In the genomic region with DNA sequence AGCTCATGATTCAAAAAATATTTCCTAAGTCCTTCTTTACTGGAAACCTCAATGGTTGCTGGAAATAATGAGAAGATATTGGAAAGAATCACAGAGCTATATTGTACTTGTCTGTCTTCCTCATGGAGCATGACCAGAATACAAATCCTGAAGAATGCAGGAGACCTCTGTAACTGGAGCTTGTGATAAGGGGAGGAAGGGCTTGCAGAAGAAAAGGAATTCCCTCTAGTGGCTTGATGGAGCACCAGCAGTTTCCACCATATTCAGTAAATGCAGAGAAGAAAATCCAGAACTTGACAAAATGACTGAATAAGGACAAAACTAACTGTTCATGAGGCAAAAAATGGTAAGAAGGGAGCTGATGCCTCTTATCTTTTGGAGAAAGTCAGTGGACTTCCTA, we compare ENCODE assay signal across 8 cellular contexts.
DNase-seq lines count a peak whose midpoint lies in the region; ATAC-seq and TF ChIP-seq lines count a peak whose summit lies in the region.

No MANE protein-coding gene starts in this region.

- no peaks in the 10 kb centered on the region for H3K36me3 ChIP-seq in OCI-LY1 (ENCODE audit: insufficient read depth, low read length)

- no peaks in the 10 kb centered on the region for H3K9me2 ChIP-seq in OCI-LY1 (ENCODE audit: low read depth, low read length)

- H3K9ac ChIP-seq in OCI-LY1 (ENCODE audit: low read length), result no peak overlapping the region

- peak; percentile 38; the same call in 1 of the 2 replicates for TF ChIP-seq CTCF in OCI-LY1 (IDR thresholded peaks at IDR 0.05; ENCODE audit: low read length)
- TF ChIP-seq CTCF in fibroblast of pulmonary artery (IDR thresholded peaks at IDR 0.05; ENCODE audit: low read length, missing control alignments), result peak; percentile 72

- H3F3A ChIP-seq in OCI-LY1 (ENCODE audit: insufficient read depth, low read length), result no peaks in the 10 kb centered on the region

- H3K4me3 ChIP-seq in OCI-LY1 (ENCODE audit: low read depth, low read length, poor library complexity, severe bottlenecking) (no peak overlapping the region), fibroblast of pulmonary artery (replicated peaks; ENCODE audit: low read depth, low read length) (no peak overlapping the region)

- peak; percentile 8 for DNase-seq in CD1c-positive myeloid dendritic cell (ENCODE audit: extremely low spot score)
- peak; percentile 56 for DNase-seq in fibroblast of pulmonary artery (ENCODE audit: low read depth)
- DNase-seq in smooth muscle cell of the brain vasculature (ENCODE audit: low read depth, low spot score), result peak; percentile 18
- DNase-seq in activated CD4-positive, alpha-beta T cell treated with anti-CD3 and anti-CD28 coated beads, Interleukin-2, amount 50 U/mL, for 1 hour, result no peak
- no peak for DNase-seq in hepatic stellate cell (ENCODE audit: low spot score)
- no peak for DNase-seq in stimulated activated CD8-positive, alpha-beta memory T cell treated with anti-CD3 and anti-CD28 coated beads, Interleukin-4, amount 100 ng/mL, for 48 hours

- H3K27me3 ChIP-seq in OCI-LY1 (ENCODE audit: insufficient read depth, low read length), result no peaks in the 10 kb centered on the region

- no peak overlapping the region for H3K4me2 ChIP-seq in OCI-LY1 (ENCODE audit: low read length)

- H3K4me1 ChIP-seq in OCI-LY1 (ENCODE audit: insufficient read depth, low read length, severe bottlenecking), result no peaks in the 10 kb centered on the region

- no peaks in the 10 kb centered on the region for H3K79me2 ChIP-seq in OCI-LY1 (ENCODE audit: insufficient read depth, low read length)

- no peak overlapping the region for H3K27ac ChIP-seq in OCI-LY1 (ENCODE audit: low read depth, low read length, poor library complexity, severe bottlenecking)

- H4K20me1 ChIP-seq in OCI-LY1 (ENCODE audit: insufficient read depth, low read length), result no peaks in the 10 kb centered on the region

- ATAC-seq in GM21723 (IDR thresholded peaks at IDR 0.05; ENCODE audit: unreplicated experiment), result peak; percentile 62

- no peaks in the 10 kb centered on the region for H3K9me3 ChIP-seq in OCI-LY1 (ENCODE audit: low read length)

- H2AFZ ChIP-seq in OCI-LY1 (ENCODE audit: low read length), result no peak overlapping the region

Comparison
In these comparisons a context has a peak if more than half of its experiments do, and no peak if none do; other contexts are left out.
1. DNase-seq: peak in CD1c-positive myeloid dendritic cell (single experiment), fibroblast of pulmonary artery (single experiment) and smooth muscle cell of the brain vasculature (single experiment); none in activated CD4-positive, alpha-beta T cell treated with anti-CD3 and anti-CD28 coated beads, Interleukin-2, amount 50 U/mL, for 1 hour (single experiment), hepatic stellate cell (single experiment) and stimulated activated CD8-positive, alpha-beta memory T cell treated with anti-CD3 and anti-CD28 coated beads, Interleukin-4, amount 100 ng/mL, for 48 hours (single experiment).